10 cellular contexts compared by ENCODE assay signal in genomic region chr17:17818088-17818526, GRCh38. TPM values are rescaled to one million over a fixed set of nuclear protein-coding genes. Genes with fewer than 3 reads are reported as not detected.
DNase-seq lines count a peak whose midpoint lies in the region; ATAC-seq, FAIRE-seq and TF ChIP-seq lines count a peak whose summit lies in the region.
"Had no signal": no experiment of that assay in that cellular context is flagged by ENCODE, and none has a peak within 500 bp of the region (broad histone marks: within the 10 kb centered on the region; RNA-seq: fewer than 3 reads in every experiment).

No MANE protein-coding gene starts in this region.

- FAIRE-seq in GM12891 (lab: Jason Lieb, UNC), result peak; percentile 66

- H3K36me3 Mint-ChIP-seq in T-helper 17 cell (ENCODE audit: low read depth), result peaks cover 4% of the 10 kb centered on the region

- no peak for TF ChIP-seq CTCF in A673 (conservative IDR thresholded peaks at IDR 0.05; ENCODE audit: low read depth, low read length)

- no peak for TF ChIP-seq POLR2A in GM12891 (IDR thresholded peaks at IDR 0.05; ENCODE audit: low read depth, low read length)

- H3K4me3 Mint-ChIP-seq in T-helper 17 cell, result peak overlapping the region; percentile 77

- H3K27me3 ChIP-seq in A673 (replicated peaks; ENCODE audit: insufficient read depth, low read depth, low read length, poor library complexity), result no peaks in the 10 kb centered on the region
- H3K27me3 ChIP-seq: uterus had no signal

- peak overlapping the region; percentile 83 for H3K27ac ChIP-seq in A673 (ENCODE audit: low read depth, low read length, poor library complexity, severe bottlenecking)
- H3K27ac ChIP-seq: uterus had no signal

- H3K9me3 ChIP-seq in A673 (ENCODE audit: low read depth, low read length, poor library complexity, severe bottlenecking) (no peaks in the 10 kb centered on the region), T-helper 17 cell (ENCODE audit: control insufficient read depth, low read length, poor library complexity, severe bottlenecking) (no peaks in the 10 kb centered on the region)
- H3K9me3 ChIP-seq: uterus had no signal

- DNase-seq in A673 (ENCODE audit: low spot score), result no peak
- peak; percentile 79 for DNase-seq in GM12891 (ENCODE audit: insufficient read length, low spot score)
- DNase-seq in T-helper 17 cell, result no peak
- DNase-seq in iPS-NIHi7 (ENCODE audit: extremely low spot score), result peak; percentile 69
- DNase-seq in NCI-H524 (lab: John Stamatoyannopoulos, UW), result no peak
- no peak for DNase-seq in activated T-cell treated with anti-CD3 and anti-CD28 coated beads, Interleukin-2, amount 50 U/mL, for 48 hours
- no peak for DNase-seq in stimulated activated CD8-positive, alpha-beta memory T cell treated with anti-CD3 and anti-CD28 coated beads, Interleukin-4, amount 100 ng/mL, for 48 hours
- no peak for DNase-seq in pons (ENCODE audit: low spot score)
- DNase-seq: GDM1 had no signal

- no peak overlapping the region for H3K4me3 ChIP-seq in A673 (ENCODE audit: low read depth, low read length, poor library complexity, severe bottlenecking)
- H3K4me3 ChIP-seq: uterus had no signal

- peak overlapping the region; percentile 61 for H3K27ac Mint-ChIP-seq in T-helper 17 cell

- H3K4me1 Mint-ChIP-seq in T-helper 17 cell, result peaks cover 26% of the 10 kb centered on the region

- CTCF ChIA-PET in A673 (lab: Charles Lee), result interaction anchor here (1.4 kb wide), 1 partner anchor 101 kb away, joined by 4 read pairs; no protein-coding TSS in a partner anchor

- POLR2A ChIA-PET in A673 (lab: Charles Lee; ENCODE audit: low non-redundant PET), result no interaction called here

- H3K4me1 ChIP-seq in A673 (ENCODE audit: insufficient read depth, low read length, poor library complexity, severe bottlenecking), result peaks cover 52% of the 10 kb centered on the region

- BruUV-seq in A673 (replicated peaks; lab: Mats Ljungman, UMichigan), result no TSS peak

- H3K36me3 ChIP-seq in A673 (ENCODE audit: insufficient read depth, low read length, poor library complexity, severe bottlenecking), result peaks cover 92% of the 10 kb centered on the region
- H3K36me3 ChIP-seq: uterus had no signal

- no peaks in the 10 kb centered on the region for H3K27me3 Mint-ChIP-seq in T-helper 17 cell

- intact Hi-C loops in A673 (cut with micrococcal nuclease; ENCODE audit: unreplicated experiment), result no loop called here

- ATAC-seq in T-helper 17 cell, result no peak

TF ChIP-seq in GM12891, 5 proteins besides CTCF, POLR2A, EP300 and RAD21:
- no peak for TF ChIP-seq POU2F2 (IDR thresholded peaks at IDR 0.05; ENCODE audit: low read depth, low read length)
- TF ChIP-seq PAX5 (IDR thresholded peaks at IDR 0.05; ENCODE audit: insufficient read depth, low read length, severe bottlenecking), result no peak
- no peak for TF ChIP-seq POLR2AphosphoS5 (IDR thresholded peaks at IDR 0.05; ENCODE audit: low read depth, low read length)
- no peak for TF ChIP-seq SPI1 (IDR thresholded peaks at IDR 0.05; ENCODE audit: low read depth, low read length)
- TF ChIP-seq TAF1 (IDR thresholded peaks at IDR 0.05; ENCODE audit: low read depth, low read length), result no peak

RNA-seq across cellular contexts. Expression of gene SREBF1, which starts 18.7 kb away (rescaled TPM):
- total RNA-seq in A673 (2021), result 240 and 328 TPM in 2 replicates
- polyA plus RNA-seq in GM12891 (2012; ENCODE audit: low read depth, missing spikeins), result 16.7 TPM
- 100 to 1,000 TPM; 198 to 241 TPM for total RNA-seq in T-helper 17 cell

Comparison
In these comparisons a context has a peak if more than half of its experiments do, and no peak if none do; other contexts are left out.
1. DNase-seq: peak in GM12891 (single experiment) and iPS-NIHi7 (single experiment); none in A673 (single experiment), T-helper 17 cell (0 of 3), NCI-H524 (0 of 2), activated T-cell treated with anti-CD3 and anti-CD28 coated beads, Interleukin-2, amount 50 U/mL, for 48 hours (0 of 2), stimulated activated CD8-positive, alpha-beta memory T cell treated with anti-CD3 and anti-CD28 coated beads, Interleukin-4, amount 100 ng/mL, for 48 hours (single experiment) and pons (single experiment).